ENCODE assay signal across 20 cellular contexts in the genomic region with DNA sequence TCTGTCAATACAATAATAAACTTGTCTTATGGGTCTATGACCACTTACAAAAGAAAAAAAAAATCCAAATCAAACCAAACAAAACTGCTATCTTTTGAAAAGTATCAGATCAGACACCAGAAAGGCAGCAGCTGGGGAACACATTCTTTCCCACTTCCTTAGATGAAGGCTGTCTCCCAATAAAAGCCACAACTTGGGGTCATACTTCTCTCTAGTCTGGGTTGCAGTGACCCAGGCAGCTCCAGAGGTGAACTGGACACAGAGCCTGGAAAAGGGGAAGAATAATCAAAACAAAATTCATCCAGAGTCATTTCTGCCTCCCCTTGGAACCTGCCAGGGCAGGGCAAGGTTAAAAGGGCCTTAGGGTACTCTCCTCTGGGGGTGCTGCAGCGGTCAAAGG. TPM values are rescaled to one million over a fixed set of nuclear protein-coding genes. Genes with fewer than 3 reads are reported as not detected.
DNase-seq lines count a peak whose midpoint lies in the region; TF ChIP-seq lines count a peak whose summit lies in the region.
"Had no signal": no experiment of that assay in that cellular context is flagged by ENCODE, and none has a peak within 500 bp of the region (broad histone marks: within the 10 kb centered on the region; RNA-seq: fewer than 3 reads in every experiment).

No MANE protein-coding gene starts in this region.

- POLR2A ChIA-PET in CD8-positive, alpha-beta memory T cell (lab: Charles Lee): no interaction called here

- peaks cover 0 to 79% (median 10%) of the 10 kb centered on the region in 3 donors for H3K36me3 Mint-ChIP-seq in CD8-positive, alpha-beta memory T cell

- 95% methylated on average over 1 of the region's 1 CpG for WGBS in hepatocyte (ENCODE audit: low lambda C conversion rate, missing lambda C conversion rate)
- WGBS in spleen, 5 donors: 77 to 97% (median 91%) methylated on average over 1 of the region's 1 CpG
- 100% methylated on average over 1 of the region's 1 CpG for WGBS in suprapubic skin

- CTCF ChIA-PET in CD8-positive, alpha-beta memory T cell (lab: Charles Lee): no interaction called here

- no peak for TF ChIP-seq POLR2A in spleen (IDR thresholded peaks at IDR 0.05)
- no peak for TF ChIP-seq POLR2A in suprapubic skin (IDR thresholded peaks at IDR 0.05)

- H3K27me3 Mint-ChIP-seq in CD8-positive, alpha-beta memory T cell: no peaks in the 10 kb centered on the region
- H3K27me3 Mint-ChIP-seq: naive thymus-derived CD8-positive, alpha-beta T cell; stimulated activated naive CD8-positive, alpha-beta T cell treated with anti-CD3 and anti-CD28 coated beads, Interleukin-15, amount 100 ng/mL, for 72 hours had no signal

- no peak overlapping the region for H2AFZ ChIP-seq in hepatocyte

- no peak for TF ChIP-seq EP300 in suprapubic skin (IDR thresholded peaks at IDR 0.05)

- H3K27ac ChIP-seq in CD8-positive, alpha-beta memory T cell (ENCODE audit: low read depth, low read length): no peak overlapping the region
- H3K27ac ChIP-seq in hepatocyte (peak overlapping the region; percentile 72), spleen (peak overlapping the region in 6 of 8 donors; percentile 22 to 56 (median 50)), suprapubic skin (no peak overlapping the region)
- H3K27ac ChIP-seq: RWPE1 had no signal

- no peaks in the 10 kb centered on the region for H3K9me3 ChIP-seq in CD8-positive, alpha-beta memory T cell (ENCODE audit: low read length)
- no peaks in the 10 kb centered on the region for H3K9me3 ChIP-seq in hepatocyte (ENCODE audit: low read depth)
- no peaks in the 10 kb centered on the region for H3K9me3 ChIP-seq in spleen
- no peaks in the 10 kb centered on the region for H3K9me3 ChIP-seq in suprapubic skin
- H3K9me3 ChIP-seq: BE2C had no signal

- peak overlapping the region in 1 of 7 donors; percentile 76 for H3K4me3 Mint-ChIP-seq in CD8-positive, alpha-beta memory T cell
- H3K4me3 Mint-ChIP-seq: endodermal cell; naive thymus-derived CD8-positive, alpha-beta T cell had no signal

- intact Hi-C loops in spleen (cut with DNase I; ENCODE audit: low total_unique reads): no loop called here

- peaks cover 80 to 98% (median 97%) of the 10 kb centered on the region in 3 donors for H3K4me1 Mint-ChIP-seq in CD8-positive, alpha-beta memory T cell

- DNase-seq in CD8-positive, alpha-beta memory T cell: no peak
- DNase-seq in hepatocyte (ENCODE audit: low spot score): no peak
- DNase-seq in spleen: no peak
- DNase-seq in NCI-H2196 treated with DMSO at 0.1 percent for 48 hours (lab: John Stamatoyannopoulos, UW; ENCODE audit: unreplicated experiment): no peak
- no peak for DNase-seq in NCI-H2107 treated with DMSO at 0.1 percent for 48 hours (lab: John Stamatoyannopoulos, UW; ENCODE audit: unreplicated experiment)
- no peak for DNase-seq in suprapubic skin (ENCODE audit: low spot score in 2 of 2)
- no peak for DNase-seq in NOMO-1 treated with dmso at 0.1 percent for 144 hours (lab: John Stamatoyannopoulos, UW; ENCODE audit: unreplicated experiment)
- DNase-seq: activated gamma-delta T cell; amniotic stem cell; BE2C; cerebellar nuclear complex; DMS53; endodermal cell; naive thymus-derived CD8-positive, alpha-beta T cell; NCI-H2081 treated with DMSO at 0.1 percent for 48 hours; NCI-H774; posterior cingulate gyrus; stimulated activated naive CD8-positive, alpha-beta T cell treated with anti-CD3 and anti-CD28 coated beads, Interleukin-15, amount 100 ng/mL, for 72 hours had no signal

- no peak overlapping the region for H3K4me3 ChIP-seq in CD8-positive, alpha-beta memory T cell (ENCODE audit: low read length)
- H3K4me3 ChIP-seq in hepatocyte (no peak overlapping the region), spleen (no peak overlapping the region), suprapubic skin (no peak overlapping the region)

- no peaks in the 10 kb centered on the region for H3K36me3 ChIP-seq in CD8-positive, alpha-beta memory T cell (ENCODE audit: insufficient read depth, low read length)
- H3K36me3 ChIP-seq in hepatocyte (replicated peaks; ENCODE audit: insufficient read depth, low read depth) (no peaks in the 10 kb centered on the region), spleen (peaks cover 0 to 45% (median 5%) of the 10 kb centered on the region in 6 donors), suprapubic skin (no peaks in the 10 kb centered on the region)
- H3K36me3 ChIP-seq: BE2C had no signal

- H3K4me1 ChIP-seq in CD8-positive, alpha-beta memory T cell (ENCODE audit: insufficient read depth, low read length): peaks cover 22% of the 10 kb centered on the region
- H3K4me1 ChIP-seq in hepatocyte (ENCODE audit: insufficient read depth): peaks cover 43% of the 10 kb centered on the region
- H3K4me1 ChIP-seq in spleen: peaks cover 24 to 99% (median 42%) of the 10 kb centered on the region in 6 donors
- H3K4me1 ChIP-seq in suprapubic skin: peaks cover 43% of the 10 kb centered on the region
- H3K4me1 ChIP-seq: BE2C had no signal

- no peaks in the 10 kb centered on the region for H4K20me1 ChIP-seq in hepatocyte (ENCODE audit: insufficient read depth, poor library complexity, severe bottlenecking)

- H3K9me2 ChIP-seq in hepatocyte (replicated peaks; ENCODE audit: insufficient read depth): no peaks in the 10 kb centered on the region

- no peaks in the 10 kb centered on the region for H3K9me3 Mint-ChIP-seq in CD8-positive, alpha-beta memory T cell
- H3K9me3 Mint-ChIP-seq: endodermal cell; naive thymus-derived CD8-positive, alpha-beta T cell; stimulated activated naive CD8-positive, alpha-beta T cell treated with anti-CD3 and anti-CD28 coated beads, Interleukin-15, amount 100 ng/mL, for 72 hours had no signal

- H3K79me2 ChIP-seq in hepatocyte: peaks cover 79% of the 10 kb centered on the region

- peak overlapping the region in 7 of 8 donors; percentile 7 to 84 (median 51) for H3K27ac Mint-ChIP-seq in CD8-positive, alpha-beta memory T cell
- H3K27ac Mint-ChIP-seq: endodermal cell; stimulated activated naive CD8-positive, alpha-beta T cell treated with anti-CD3 and anti-CD28 coated beads, Interleukin-15, amount 100 ng/mL, for 72 hours had no signal

- peak overlapping the region; percentile 47 for H3K4me2 ChIP-seq in hepatocyte

- H3K27me3 ChIP-seq in CD8-positive, alpha-beta memory T cell (ENCODE audit: insufficient read depth, low read length, poor library complexity, severe bottlenecking): no peaks in the 10 kb centered on the region
- no peaks in the 10 kb centered on the region for H3K27me3 ChIP-seq in hepatocyte
- H3K27me3 ChIP-seq in spleen (replicated peaks in 1 of 7): no peaks in the 10 kb centered on the region
- H3K27me3 ChIP-seq in suprapubic skin: no peaks in the 10 kb centered on the region
- H3K27me3 ChIP-seq: BE2C had no signal

- TF ChIP-seq CTCF in hepatocyte (IDR thresholded peaks at IDR 0.05; ENCODE audit: poor library complexity) (no peak), spleen (IDR thresholded peaks at IDR 0.05 in 8 of 11, conservative IDR thresholded peaks at IDR 0.05 in 3 of 11) (no peak), suprapubic skin (IDR thresholded peaks at IDR 0.05) (no peak)

TF ChIP-seq in PFSK-1, 5 proteins besides CTCF, POLR2A, EP300 and RAD21:
- TF ChIP-seq POLR2AphosphoS5 (IDR thresholded peaks at IDR 0.05; ENCODE audit: low read depth, low read length) (peak; percentile 5; the same call in 1 of the 2 replicates), FOXP2 (optimal IDR thresholded peaks at IDR 0.05; ENCODE audit: borderline replicate concordance, extremely low read depth, extremely low read length, insufficient read depth) (no peak), SIN3A (IDR thresholded peaks at IDR 0.05; ENCODE audit: borderline replicate concordance, insufficient read depth, low read length) (no peak)
- TF ChIP-seq, protein P1, sequence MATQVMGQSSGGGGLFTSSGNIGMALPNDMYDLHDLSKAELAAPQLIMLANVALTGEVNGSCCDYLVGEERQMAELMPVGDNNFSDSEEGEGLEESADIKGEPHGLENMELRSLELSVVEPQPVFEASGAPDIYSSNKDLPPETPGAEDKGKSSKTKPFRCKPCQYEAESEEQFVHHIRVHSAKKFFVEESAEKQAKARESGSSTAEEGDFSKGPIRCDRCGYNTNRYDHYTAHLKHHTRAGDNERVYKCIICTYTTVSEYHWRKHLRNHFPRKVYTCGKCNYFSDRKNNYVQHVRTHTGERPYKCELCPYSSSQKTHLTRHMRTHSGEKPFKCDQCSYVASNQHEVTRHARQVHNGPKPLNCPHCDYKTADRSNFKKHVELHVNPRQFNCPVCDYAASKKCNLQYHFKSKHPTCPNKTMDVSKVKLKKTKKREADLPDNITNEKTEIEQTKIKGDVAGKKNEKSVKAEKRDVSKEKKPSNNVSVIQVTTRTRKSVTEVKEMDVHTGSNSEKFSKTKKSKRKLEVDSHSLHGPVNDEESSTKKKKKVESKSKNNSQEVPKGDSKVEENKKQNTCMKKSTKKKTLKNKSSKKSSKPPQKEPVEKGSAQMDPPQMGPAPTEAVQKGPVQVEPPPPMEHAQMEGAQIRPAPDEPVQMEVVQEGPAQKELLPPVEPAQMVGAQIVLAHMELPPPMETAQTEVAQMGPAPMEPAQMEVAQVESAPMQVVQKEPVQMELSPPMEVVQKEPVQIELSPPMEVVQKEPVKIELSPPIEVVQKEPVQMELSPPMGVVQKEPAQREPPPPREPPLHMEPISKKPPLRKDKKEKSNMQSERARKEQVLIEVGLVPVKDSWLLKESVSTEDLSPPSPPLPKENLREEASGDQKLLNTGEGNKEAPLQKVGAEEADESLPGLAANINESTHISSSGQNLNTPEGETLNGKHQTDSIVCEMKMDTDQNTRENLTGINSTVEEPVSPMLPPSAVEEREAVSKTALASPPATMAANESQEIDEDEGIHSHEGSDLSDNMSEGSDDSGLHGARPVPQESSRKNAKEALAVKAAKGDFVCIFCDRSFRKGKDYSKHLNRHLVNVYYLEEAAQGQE (IDR thresholded peaks at IDR 0.05; ENCODE audit: insufficient read depth in 1 of 2, low read depth in 2 of 2, low read length in 2 of 2): no peak

RNA-seq across cellular contexts. Expression of gene ATXN1, which starts 19.1 kb away (rescaled TPM):
- total RNA-seq in CD8-positive, alpha-beta memory T cell: 100 to 1,000 TPM; 111 to 114 TPM
- polyA plus RNA-seq in CD8-positive, alpha-beta memory T cell: 20.0 TPM
- polyA plus RNA-seq in PFSK-1 (2012; ENCODE audit: insufficient read length, low read depth): 50.9 TPM
- total RNA-seq in hepatocyte (28.7 and 32.6 TPM in 2 replicates), spleen (100 to 1,000 TPM in 2 of 7 donors, 10 to 100 TPM in 5; 64.3 to 123 (median 80.5) TPM), suprapubic skin (10 to 100 TPM; 32.8 to 95.4 (median 42.4) TPM)
- polyA plus RNA-seq in hepatocyte (14.7 and 16.3 TPM in 2 replicates), spleen (1 to 10 TPM; 3.5 to 9.4 (median 5.1) TPM)

Comparison
In these comparisons a context has a peak if more than half of its experiments do, and no peak if none do; other contexts are left out.
1. H3K27ac ChIP-seq: peak in hepatocyte (single experiment) and spleen (6 of 8); none in CD8-positive, alpha-beta memory T cell (single experiment) and suprapubic skin (single experiment).